7 cellular contexts compared by ENCODE assay signal in genomic region chr5:134586866-134587524, GRCh38. TPM values are rescaled to one million over a fixed set of nuclear protein-coding genes. Genes with fewer than 3 reads are reported as not detected.
DNase-seq lines count a peak whose midpoint lies in the region; ATAC-seq and TF ChIP-seq lines count a peak whose summit lies in the region.

No MANE protein-coding gene starts in this region.

- in situ Hi-C loops in GM13976 (cut with MboI; ENCODE audit: low sequenced_read_pairs, unreplicated experiment), result loop anchor here (10.0 kb wide), 1 partner anchor 392 kb away; no protein-coding TSS in a partner anchor

- peaks cover 18% of the 10 kb centered on the region for H3K4me1 Mint-ChIP-seq in MCF 10A (ENCODE audit: insufficient read depth, unreplicated experiment)

- ATAC-seq in HG02678 (IDR thresholded peaks at IDR 0.05; ENCODE audit: unreplicated experiment), result peak; percentile 82

- CTCF ChIA-PET in MCF 10A (lab: Yijun Ruan, JAX), result interaction anchor here (0.5 to 4.3 kb wide), 80 partner anchors 9 to 547 kb away, joined by 3 to 35 read pairs (median 4); partner anchors contain the start of genes CDKN2AIPNL, PCBD2, SKP1 and UBE2B

- no peaks in the 10 kb centered on the region for H3K9me3 Mint-ChIP-seq in MCF 10A (ENCODE audit: unreplicated experiment)

- no peak overlapping the region for H3K4me3 Mint-ChIP-seq in MCF 10A (ENCODE audit: unreplicated experiment)

- no peak overlapping the region for H3K27ac Mint-ChIP-seq in MCF 10A (ENCODE audit: low read depth, unreplicated experiment)

- BruUV-seq in MCF 10A (replicated peaks; lab: Mats Ljungman, UMichigan), result no TSS peak

- POLR2A ChIA-PET in MCF 10A (lab: Yijun Ruan, JAX), result interaction anchor here (0.6 to 1.6 kb wide), 9 partner anchors 22 to 285 kb away, joined by 3 to 5 read pairs (median 3); partner anchors contain the start of genes CDKL3 and UBE2B

- TF ChIP-seq CTCF in GM13976 (IDR thresholded peaks at IDR 0.05; ENCODE audit: borderline replicate concordance, control extremely low read depth, extremely low read depth, insufficient read depth, missing control alignments) (peak; percentile 78), VCaP (conservative IDR thresholded peaks at IDR 0.05) (peak; percentile 77), MCF 10A (IDR thresholded peaks at IDR 0.05; ENCODE audit: unreplicated experiment) (peak; percentile 89)

- peak; percentile 86 for DNase-seq in GM13976 (ENCODE audit: low spot score)
- DNase-seq in NCI-H2107 treated with DMSO at 0.1 percent for 48 hours (lab: John Stamatoyannopoulos, UW; ENCODE audit: unreplicated experiment), result peak; percentile 35
- DNase-seq in MCF 10A (ENCODE audit: unreplicated experiment), result peak; percentile 88
- peak; percentile 73 for DNase-seq in iris pigment epithelial cell (ENCODE audit: low read depth)
- DNase-seq in stimulated activated CD4-positive, alpha-beta T cell treated with anti-CD3 and anti-CD28 coated beads, Interleukin-12 subunit alpha, Interleukin-12 subunit beta, amount 100 ng/mL, for 48 hours (ENCODE audit: low read depth in 2 of 3, low spot score in 1 of 3), result peak; percentile 81 to 91 (median 83)

- H3K36me3 Mint-ChIP-seq in MCF 10A (ENCODE audit: insufficient read depth, unreplicated experiment), result peaks cover 6% of the 10 kb centered on the region

- intact Hi-C loops in MCF 10A (cut with micrococcal nuclease), result loop anchor here (1.0 to 5.0 kb wide), 5 partner anchors 152 to 405 kb away; partner anchors contain the start of genes CAMLG and PCBD2

- H3K27ac ChIP-seq in VCaP, result no peak overlapping the region

- H3K27me3 Mint-ChIP-seq in MCF 10A (ENCODE audit: insufficient read depth, unreplicated experiment), result no peaks in the 10 kb centered on the region

RNA-seq across cellular contexts. Expression of gene SAR1B, which starts 45.6 kb away (rescaled TPM):
- 104 and 116 TPM in 2 replicates for total RNA-seq in MCF 10A (2022)

Comparison
In these comparisons a context has a peak if more than half of its experiments do, and no peak if none do; other contexts are left out.
1. DNase-seq: peak in every context shown above with its lines; median percentile 88 in MCF 10A; 86 in GM13976; 83 in stimulated activated CD4-positive, alpha-beta T cell treated with anti-CD3 and anti-CD28 coated beads, Interleukin-12 subunit alpha, Interleukin-12 subunit beta, amount 100 ng/mL, for 48 hours; 73 in iris pigment epithelial cell; 35 in NCI-H2107 treated with DMSO at 0.1 percent for 48 hours.